ENCODE assay signal across 8 cellular contexts in genomic region chr21:44846485-44847260, GRCh38. TPM values are rescaled to one million over a fixed set of nuclear protein-coding genes. Genes with fewer than 3 reads are reported as not detected.
A peak's percentile ranks its signal among the peaks of the same experiment; 100 is the strongest.
DNase-seq lines count a peak whose midpoint lies in the region; ATAC-seq and TF ChIP-seq lines count a peak whose summit lies in the region.

No MANE protein-coding gene starts in this region.

- H3K36me3 Mint-ChIP-seq in HFFc6 (ENCODE audit: low read depth) (peaks cover 4% of the 10 kb centered on the region; the same call in 1 of the 2 replicates), WTC11 (peaks cover 27% of the 10 kb centered on the region), naive B cell (peaks cover 8 to 10% of the 10 kb centered on the region in 2 donors)

- H3K27me3 Mint-ChIP-seq in HFFc6 (ENCODE audit: insufficient read depth) (peaks cover 22% of the 10 kb centered on the region), WTC11 (ENCODE audit: low read depth) (no peaks in the 10 kb centered on the region), naive B cell (peaks cover 5 to 37% (median 27%) of the 10 kb centered on the region in 3 donors)

- ATAC-seq in WTC11, result no peak
- ATAC-seq in naive B cell (ENCODE audit: low read depth in 2 of 2), result peak; percentile 90 to 92
- ATAC-seq in HG03159 (IDR thresholded peaks at IDR 0.05; ENCODE audit: unreplicated experiment), result no peak
- no peak for ATAC-seq in GM18858 (IDR thresholded peaks at IDR 0.05; ENCODE audit: unreplicated experiment)

- POLR2A ChIA-PET in WTC11 (lab: Charles Lee), result no interaction called here

- H3K4me1 Mint-ChIP-seq in HFFc6 (ENCODE audit: low read depth), result peaks cover 10% of the 10 kb centered on the region
- peaks cover 13% of the 10 kb centered on the region for H3K4me1 Mint-ChIP-seq in WTC11
- H3K4me1 Mint-ChIP-seq in naive B cell, result peaks cover 8 to 20% (median 18%) of the 10 kb centered on the region in 3 donors

- H3K9me3 Mint-ChIP-seq in HFFc6, result no peaks in the 10 kb centered on the region
- H3K9me3 Mint-ChIP-seq in WTC11, result no peaks in the 10 kb centered on the region
- no peaks in the 10 kb centered on the region for H3K9me3 Mint-ChIP-seq in naive B cell

- in situ Hi-C loops in ACHN (cut with HindIII; ENCODE audit: low pct_ligation_motif_present, low pct_unique_long_range_greater_than_20kb, low sequenced_read_pairs), result no loop called here

- peak; percentile 9 for TF ChIP-seq POLR2A in erythroblast (IDR thresholded peaks at IDR 0.05; ENCODE audit: low read length)

- DNase-seq in ACHN (peak; percentile 64), HFFc6 (peak; percentile 50), WTC11 (ENCODE audit: low spot score) (no peak), erythroblast (lab: John Stamatoyannopoulos, UW) (peak; percentile 51 to 52), naive B cell (peak; percentile 61), NCI-H510A (lab: John Stamatoyannopoulos, UW) (no peak)

- TF ChIP-seq CTCF in HFFc6 (IDR thresholded peaks at IDR 0.05) (no peak), WTC11 (IDR thresholded peaks at IDR 0.05) (no peak)

- H3K27ac Mint-ChIP-seq in HFFc6, result peak overlapping the region; percentile 83
- H3K27ac Mint-ChIP-seq in WTC11, result peak overlapping the region; percentile 79
- H3K27ac Mint-ChIP-seq in naive B cell, result peak overlapping the region; percentile 14 to 94 (median 70)

- CTCF ChIA-PET in WTC11 (lab: Charles Lee), result interaction anchor here (0.9 to 1.4 kb wide), 5 partner anchors 26 to 336 kb away, joined by 3 to 6 read pairs (median 3); partner anchors contain the start of genes PTTG1IP and UBE2G2

- H3K4me3 Mint-ChIP-seq in HFFc6 (peak overlapping the region; percentile 80), WTC11 (peak overlapping the region; percentile 57), naive B cell (peak overlapping the region; percentile 61 to 86 (median 72))

TF ChIP-seq in WTC11, 78 proteins besides CTCF, POLR2A, EP300 and RAD21:
- TF ChIP-seq TCF7 (CRISPR knock-in tag; IDR thresholded peaks at IDR 0.05; ENCODE audit: low read depth), result no peak

RNA-seq across cellular contexts. Expression of gene PTTG1IP, which starts 26.8 kb away (rescaled TPM):
- total RNA-seq in HFFc6 (2021; fragmentation: NEBNext Ultra II Directional; extraction: Animal tissue kit (Norgen Biotek cat#: 25700)), result 100 to 1,000 TPM; 241 to 290 (median 277) TPM
- 96.0 to 117 TPM (median 112 TPM) in 3 replicates for total RNA-seq in WTC11 (2021)
- 10 to 100 TPM; 28.1 to 43.5 (median 36.1) TPM for polyA plus RNA-seq in naive B cell (ENCODE audit: low read depth in 6 of 6)

RNA-seq across cellular contexts. Expression of gene SUMO3, which starts 28.8 kb away (rescaled TPM):
- 100 to 1,000 TPM; 116 to 160 (median 147) TPM for total RNA-seq in HFFc6 (2021; fragmentation: NEBNext Ultra II Directional; extraction: Animal tissue kit (Norgen Biotek cat#: 25700))
- 81.7 to 86.3 TPM (median 85.4 TPM) in 3 replicates for total RNA-seq in WTC11 (2021)
- polyA plus RNA-seq in naive B cell (ENCODE audit: low read depth in 6 of 6), result 100 to 1,000 TPM in 1 of 6 donors, 10 to 100 TPM in 5; 71.2 to 100 (median 79.5) TPM

RNA-seq across cellular contexts. Expression of gene UBE2G2, which starts 45.1 kb away (rescaled TPM):
- 10 to 100 TPM; 53.5 to 73.3 (median 61.0) TPM for total RNA-seq in HFFc6 (2021; fragmentation: NEBNext Ultra II Directional; extraction: Animal tissue kit (Norgen Biotek cat#: 25700))
- total RNA-seq in WTC11 (2021), result 109 to 117 TPM (median 113 TPM) in 3 replicates
- polyA plus RNA-seq in naive B cell (ENCODE audit: low read depth in 6 of 6), result 10 to 100 TPM; 53.8 to 72.5 (median 59.5) TPM

Comparison
In these comparisons a context has a peak if more than half of its experiments do, and no peak if none do; other contexts are left out.
1. DNase-seq: peak in ACHN (single experiment), HFFc6 (single experiment), erythroblast (2 of 2) and naive B cell (single experiment); none in WTC11 (single experiment) and NCI-H510A (single experiment).
2. ATAC-seq: peak in naive B cell (2 of 2); none in WTC11 (single experiment), HG03159 (single experiment) and GM18858 (single experiment).
3. Peak in every context shown above with its lines, with median percentiles within 50 percentile points of each other: H3K27ac Mint-ChIP-seq and H3K4me3 Mint-ChIP-seq.